In genomic region chr4:132592340-132592739, GRCh38 we compare ENCODE assay signal across 23 cellular contexts.
"Had no signal": no experiment of that assay in that cellular context is flagged by ENCODE, and none has a peak within 500 bp of the region (broad histone marks: within the 10 kb centered on the region; RNA-seq: fewer than 3 reads in every experiment).

No MANE protein-coding gene starts in this region.

- H3K4me3 Mint-ChIP-seq: activated CD4-positive, alpha-beta T cell treated with anti-CD3 and anti-CD28 coated beads for 36 hours; activated naive CD8-positive, alpha-beta T cell treated with anti-CD3 and anti-CD28 coated beads for 36 hours; effector memory CD8-positive, alpha-beta T cell; memory B cell; nephron; stimulated activated naive B cell treated with anti-CD40 and anti-IgM and Interleukin-4, amounts not matched to agents 10 μg/mL and 1 μg/mL and 100 μg/mL, for 72 hours; T-helper 2 cell treated with Interferon-gamma antibody and Interleukin-4, amounts not matched to agents 5 μg/mL and 100 μg/mL, for 36 hours; type B pancreatic cell had no signal

- H3K27me3 Mint-ChIP-seq: activated CD4-positive, alpha-beta T cell treated with anti-CD3 and anti-CD28 coated beads for 36 hours; activated naive CD8-positive, alpha-beta T cell treated with anti-CD3 and anti-CD28 coated beads for 36 hours; effector memory CD8-positive, alpha-beta T cell; memory B cell; stimulated activated naive B cell treated with anti-CD40 and anti-IgM and Interleukin-4, amounts not matched to agents 10 μg/mL and 1 μg/mL and 100 μg/mL, for 72 hours; type B pancreatic cell had no signal

- H3K36me3 ChIP-seq: breast epithelium, colonic mucosa, esophagus muscularis mucosa had no signal

- H3K4me1 Mint-ChIP-seq: activated CD4-positive, alpha-beta T cell treated with anti-CD3 and anti-CD28 coated beads for 36 hours; activated naive CD8-positive, alpha-beta T cell treated with anti-CD3 and anti-CD28 coated beads for 36 hours; memory B cell; nephron; stimulated activated naive B cell treated with anti-CD40 and anti-IgM and Interleukin-4, amounts not matched to agents 10 μg/mL and 1 μg/mL and 100 μg/mL, for 72 hours had no signal

- DNase-seq: activated CD4-positive, alpha-beta T cell treated with anti-CD3 and anti-CD28 coated beads for 36 hours; activated CD4-positive, alpha-beta T cell treated with anti-CD3 and anti-CD28 coated beads, Interleukin-2, amount 50 U/mL, for 4 hours; activated CD8-positive, alpha-beta memory T cell treated with anti-CD3 and anti-CD28 coated beads, Interleukin-2, amount 50 U/mL, for 48 hours; activated naive CD4-positive, alpha-beta T cell treated with Interleukin-2 at 50 U/mL for 16 hours; activated naive CD8-positive, alpha-beta T cell treated with anti-CD3 and anti-CD28 coated beads for 36 hours; activated T-cell treated with anti-CD3 and anti-CD28 coated beads, Interleukin-2, amount 50 U/mL, for 48 hours; colonic mucosa; dorsolateral prefrontal cortex; effector memory CD8-positive, alpha-beta T cell; glutamatergic neuron; stimulated activated CD4-positive, alpha-beta T cell treated with anti-CD3 and anti-CD28 coated beads, Interleukin-15, amount 100 ng/mL, for 24 hours; stimulated activated CD8-positive, alpha-beta memory T cell treated with anti-CD3 and anti-CD28 coated beads, Interleukin-4, amount 100 ng/mL, for 48 hours; stimulated activated naive B cell treated with anti-CD40 and anti-IgM and Interleukin-4, amounts not matched to agents 10 μg/mL and 1 μg/mL and 100 μg/mL, for 72 hours had no signal

- H3K27ac ChIP-seq: breast epithelium, colonic mucosa, dorsolateral prefrontal cortex, esophagus muscularis mucosa, hepatocyte, parathyroid adenoma had no signal

- H2AFZ ChIP-seq: hepatocyte, parathyroid adenoma had no signal

- H3K4me1 ChIP-seq: breast epithelium, colonic mucosa, esophagus muscularis mucosa, parathyroid adenoma had no signal

- H3K9ac ChIP-seq: parathyroid adenoma had no signal

- H3K27me3 ChIP-seq: breast epithelium, colonic mucosa, dorsolateral prefrontal cortex, esophagus muscularis mucosa, hepatocyte had no signal

- H3K9me3 ChIP-seq: breast epithelium, colonic mucosa, esophagus muscularis mucosa had no signal

- H3K4me2 ChIP-seq: hepatocyte, smooth muscle cell had no signal

- H3K36me3 Mint-ChIP-seq: activated naive CD8-positive, alpha-beta T cell treated with anti-CD3 and anti-CD28 coated beads for 36 hours; memory B cell; stimulated activated naive B cell treated with anti-CD40 and anti-IgM and Interleukin-4, amounts not matched to agents 10 μg/mL and 1 μg/mL and 100 μg/mL, for 72 hours; type B pancreatic cell had no signal

- H3K9me3 Mint-ChIP-seq: activated naive CD8-positive, alpha-beta T cell treated with anti-CD3 and anti-CD28 coated beads for 36 hours; nephron; type B pancreatic cell had no signal

- H3K79me2 ChIP-seq: hepatocyte, parathyroid adenoma had no signal

- H3K4me3 ChIP-seq: breast epithelium, colonic mucosa, dorsolateral prefrontal cortex, esophagus muscularis mucosa, hepatocyte, smooth muscle cell had no signal

- H3K27ac Mint-ChIP-seq: activated CD4-positive, alpha-beta T cell treated with anti-CD3 and anti-CD28 coated beads for 36 hours; activated naive CD8-positive, alpha-beta T cell treated with anti-CD3 and anti-CD28 coated beads for 36 hours; effector memory CD8-positive, alpha-beta T cell; memory B cell; nephron; stimulated activated naive B cell treated with anti-CD40 and anti-IgM and Interleukin-4, amounts not matched to agents 10 μg/mL and 1 μg/mL and 100 μg/mL, for 72 hours; T-helper 2 cell treated with Interferon-gamma antibody and Interleukin-4, amounts not matched to agents 5 μg/mL and 100 μg/mL, for 36 hours; type B pancreatic cell had no signal

- ATAC-seq: activated CD4-positive, alpha-beta T cell treated with anti-CD3 and anti-CD28 coated beads for 36 hours; effector memory CD8-positive, alpha-beta T cell; sciatic nerve; stimulated activated naive B cell treated with anti-CD40 and anti-IgM and Interleukin-4, amounts not matched to agents 10 μg/mL and 1 μg/mL and 100 μg/mL, for 72 hours had no signal
